In genomic region chr12:116556964-116557706, GRCh38 we compare ENCODE assay signal across 14 cellular contexts. TPM values are rescaled to one million over a fixed set of nuclear protein-coding genes. Genes with fewer than 3 reads are reported as not detected.
DNase-seq lines count a peak whose midpoint lies in the region; ATAC-seq, FAIRE-seq and TF ChIP-seq lines count a peak whose summit lies in the region.
"Had no signal": no experiment of that assay in that cellular context is flagged by ENCODE, and none has a peak within 500 bp of the region (broad histone marks: within the 10 kb centered on the region; RNA-seq: fewer than 3 reads in every experiment).

No MANE protein-coding gene starts in this region.

- H3K4me3 Mint-ChIP-seq in activated naive CD4-positive, alpha-beta T cell treated with anti-CD3 and anti-CD28 coated beads, Interleukin-2, amount 50 U/mL, for 24 hours, result no peak overlapping the region
- no peak overlapping the region for H3K4me3 Mint-ChIP-seq in activated naive CD4-positive, alpha-beta T cell treated with anti-CD3 and anti-CD28 coated beads for 36 hours
- no peak overlapping the region for H3K4me3 Mint-ChIP-seq in stimulated activated memory B cell treated with anti-CD40 and anti-IgM and Interleukin-4, amounts not matched to agents 10 μg/mL and 1 μg/mL and 100 μg/mL, for 72 hours
- H3K4me3 Mint-ChIP-seq: activated T-helper 17 cell treated with anti-CD3 and anti-CD28 coated beads, Interleukin-2, amount 50 U/mL, for 72 hours had no signal

- H3K4me3 ChIP-seq in choroid plexus epithelial cell (ENCODE audit: low read depth, low read length), result no peak overlapping the region
- H3K4me3 ChIP-seq: upper lobe of right lung had no signal

- intact Hi-C loops in activated naive CD4-positive, alpha-beta T cell treated with anti-CD3 and anti-CD28 coated beads for 36 hours (cut with micrococcal nuclease), result loop anchor here (5.0 kb wide), 2 partner anchors 115 to 495 kb away; no protein-coding TSS in a partner anchor

- H3K27me3 Mint-ChIP-seq in activated naive CD4-positive, alpha-beta T cell treated with anti-CD3 and anti-CD28 coated beads, Interleukin-2, amount 50 U/mL, for 24 hours, result no peaks in the 10 kb centered on the region
- no peaks in the 10 kb centered on the region for H3K27me3 Mint-ChIP-seq in activated naive CD4-positive, alpha-beta T cell treated with anti-CD3 and anti-CD28 coated beads for 36 hours (ENCODE audit: low read depth)
- H3K27me3 Mint-ChIP-seq in stimulated activated memory B cell treated with anti-CD40 and anti-IgM and Interleukin-4, amounts not matched to agents 10 μg/mL and 1 μg/mL and 100 μg/mL, for 72 hours, result no peaks in the 10 kb centered on the region
- H3K27me3 Mint-ChIP-seq: activated T-helper 17 cell treated with anti-CD3 and anti-CD28 coated beads, Interleukin-2, amount 50 U/mL, for 72 hours had no signal

- no peak for DNase-seq in activated naive CD4-positive, alpha-beta T cell treated with anti-CD3 and anti-CD28 coated beads for 36 hours
- DNase-seq in M059J (ENCODE audit: low read depth) (peak; percentile 55), choroid plexus epithelial cell (ENCODE audit: low read depth) (peak; percentile 30), H54 (ENCODE audit: insufficient read length, low spot score) (no peak)
- DNase-seq: activated CD4-positive, alpha-beta T cell treated with anti-CD3 and anti-CD28 coated beads for 4 hours; DMS79 treated with DMSO at 0.1 percent for 48 hours; NCI-H2081 treated with DMSO at 0.1 percent for 48 hours; stimulated activated CD4-positive, alpha-beta T cell treated with anti-CD3 and anti-CD28 coated beads, Interleukin-12 subunit alpha, Interleukin-12 subunit beta, amount 100 ng/mL, for 4 hours; upper lobe of right lung had no signal

- H3K9me3 Mint-ChIP-seq in activated naive CD4-positive, alpha-beta T cell treated with anti-CD3 and anti-CD28 coated beads, Interleukin-2, amount 50 U/mL, for 24 hours, result no peaks in the 10 kb centered on the region
- H3K9me3 Mint-ChIP-seq in activated naive CD4-positive, alpha-beta T cell treated with anti-CD3 and anti-CD28 coated beads for 36 hours, result no peaks in the 10 kb centered on the region
- peaks cover 2% of the 10 kb centered on the region for H3K9me3 Mint-ChIP-seq in stimulated activated memory B cell treated with anti-CD40 and anti-IgM and Interleukin-4, amounts not matched to agents 10 μg/mL and 1 μg/mL and 100 μg/mL, for 72 hours

- CTCF ChIA-PET in activated naive CD4-positive, alpha-beta T cell treated with anti-CD3 and anti-CD28 coated beads for 36 hours (lab: Charles Lee), result no interaction called here

- H3K36me3 Mint-ChIP-seq in activated naive CD4-positive, alpha-beta T cell treated with anti-CD3 and anti-CD28 coated beads, Interleukin-2, amount 50 U/mL, for 24 hours, result no peaks in the 10 kb centered on the region
- no peaks in the 10 kb centered on the region for H3K36me3 Mint-ChIP-seq in activated naive CD4-positive, alpha-beta T cell treated with anti-CD3 and anti-CD28 coated beads for 36 hours (ENCODE audit: low read depth)
- H3K36me3 Mint-ChIP-seq in stimulated activated memory B cell treated with anti-CD40 and anti-IgM and Interleukin-4, amounts not matched to agents 10 μg/mL and 1 μg/mL and 100 μg/mL, for 72 hours, result peaks cover 4% of the 10 kb centered on the region

- no peak for ATAC-seq in stimulated activated memory B cell treated with anti-CD40 and anti-IgM and Interleukin-4, amounts not matched to agents 10 μg/mL and 1 μg/mL and 100 μg/mL, for 72 hours
- ATAC-seq in GM21529 (IDR thresholded peaks at IDR 0.05; ENCODE audit: unreplicated experiment) (no peak), HG03469 (IDR thresholded peaks at IDR 0.05; ENCODE audit: unreplicated experiment) (no peak)
- ATAC-seq: activated T-helper 17 cell treated with anti-CD3 and anti-CD28 coated beads, Interleukin-2, amount 50 U/mL, for 72 hours; upper lobe of right lung had no signal

- FAIRE-seq in H54 (lab: Jason Lieb, UNC), result no peak

- no peak for TF ChIP-seq CTCF in choroid plexus epithelial cell (conservative IDR thresholded peaks at IDR 0.05; ENCODE audit: low read depth, low read length)

- peaks cover 48% of the 10 kb centered on the region for H3K4me1 Mint-ChIP-seq in activated naive CD4-positive, alpha-beta T cell treated with anti-CD3 and anti-CD28 coated beads, Interleukin-2, amount 50 U/mL, for 24 hours
- H3K4me1 Mint-ChIP-seq in activated naive CD4-positive, alpha-beta T cell treated with anti-CD3 and anti-CD28 coated beads for 36 hours (ENCODE audit: low read depth), result peaks cover 22% of the 10 kb centered on the region
- peaks cover 42% of the 10 kb centered on the region for H3K4me1 Mint-ChIP-seq in stimulated activated memory B cell treated with anti-CD40 and anti-IgM and Interleukin-4, amounts not matched to agents 10 μg/mL and 1 μg/mL and 100 μg/mL, for 72 hours

- H3K27ac Mint-ChIP-seq in activated naive CD4-positive, alpha-beta T cell treated with anti-CD3 and anti-CD28 coated beads, Interleukin-2, amount 50 U/mL, for 24 hours, result peak overlapping the region; percentile 64
- H3K27ac Mint-ChIP-seq in activated naive CD4-positive, alpha-beta T cell treated with anti-CD3 and anti-CD28 coated beads for 36 hours, result no peak overlapping the region
- peak overlapping the region; percentile 100 for H3K27ac Mint-ChIP-seq in stimulated activated memory B cell treated with anti-CD40 and anti-IgM and Interleukin-4, amounts not matched to agents 10 μg/mL and 1 μg/mL and 100 μg/mL, for 72 hours
- H3K27ac Mint-ChIP-seq: activated T-helper 17 cell treated with anti-CD3 and anti-CD28 coated beads, Interleukin-2, amount 50 U/mL, for 72 hours had no signal

- no peak for TF ChIP-seq POLR2A in H54 (IDR thresholded peaks at IDR 0.05; ENCODE audit: low read depth, low read length)

RNA-seq across cellular contexts. Expression of gene MAP1LC3B2, which starts 2.0 kb away (rescaled TPM):
- total RNA-seq in activated naive CD4-positive, alpha-beta T cell treated with anti-CD3 and anti-CD28 coated beads for 36 hours, result 1 to 10 TPM; 1.2 to 1.5 TPM
- 0.67 TPM in 1 of 2 replicates, not detected in the other for total RNA-seq in M059J (2014; rRNA removed; shearing (Covaris generic))
- total RNA-seq: upper lobe of right lung had no signal

Comparison
In these comparisons a context has a peak if more than half of its experiments do, and no peak if none do; other contexts are left out.
1. DNase-seq: peak in M059J (single experiment) and choroid plexus epithelial cell (single experiment); none in activated naive CD4-positive, alpha-beta T cell treated with anti-CD3 and anti-CD28 coated beads for 36 hours (single experiment) and H54 (single experiment).